12 cellular contexts compared by ENCODE assay signal in the genomic region with DNA sequence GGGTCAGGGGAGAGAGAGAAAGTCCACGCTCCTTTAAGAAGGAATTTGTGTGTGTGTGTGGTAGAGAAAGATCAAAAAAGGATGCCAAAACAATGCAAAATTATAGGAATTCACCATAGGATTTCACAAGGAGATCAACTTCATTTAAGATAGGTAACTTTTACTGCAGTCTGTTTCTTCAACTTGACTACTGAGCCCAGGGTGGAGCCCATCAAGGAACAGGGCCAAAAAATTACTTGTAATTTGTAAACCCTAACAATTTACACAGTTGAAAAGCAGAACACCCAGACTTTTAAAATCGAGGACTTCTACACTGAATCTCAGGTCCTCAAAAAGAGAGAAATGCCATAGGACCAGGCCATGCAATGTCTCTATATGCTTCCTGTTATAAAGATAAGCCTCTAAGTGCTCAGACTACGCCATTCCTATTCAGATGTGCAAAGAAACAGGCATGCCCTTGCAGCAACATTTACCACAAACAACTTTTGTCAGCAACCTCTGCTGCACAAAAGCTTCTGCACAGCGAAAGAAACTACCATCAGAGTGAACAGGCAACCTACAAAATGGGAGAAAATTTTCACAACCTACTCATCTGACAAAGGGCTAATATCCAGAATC. TPM values are rescaled to one million over a fixed set of nuclear protein-coding genes. Genes with fewer than 3 reads are reported as not detected.
DNase-seq lines count a peak whose midpoint lies in the region; ATAC-seq and TF ChIP-seq lines count a peak whose summit lies in the region.
"Had no signal": no experiment of that assay in that cellular context is flagged by ENCODE, and none has a peak within 500 bp of the region (broad histone marks: within the 10 kb centered on the region; RNA-seq: fewer than 3 reads in every experiment).

No MANE protein-coding gene starts in this region.

- peak overlapping the region; percentile 97 for H3K27ac Mint-ChIP-seq in CD8-positive, alpha-beta T cell
- H3K27ac Mint-ChIP-seq in activated naive CD8-positive, alpha-beta T cell treated with anti-CD3 and anti-CD28 coated beads, Interleukin-2, amount 10 ng/mL, durations not matched to agents 7 days and 5 days: peak overlapping the region; percentile 96

- CTCF ChIA-PET in CD8-positive, alpha-beta T cell (lab: Charles Lee): no interaction called here

- no peaks in the 10 kb centered on the region for H3K27me3 Mint-ChIP-seq in CD8-positive, alpha-beta T cell (ENCODE audit: low read depth)
- no peaks in the 10 kb centered on the region for H3K27me3 Mint-ChIP-seq in activated naive CD8-positive, alpha-beta T cell treated with anti-CD3 and anti-CD28 coated beads, Interleukin-2, amount 10 ng/mL, durations not matched to agents 7 days and 5 days

- no peaks in the 10 kb centered on the region for H3K36me3 ChIP-seq in CD8-positive, alpha-beta T cell (ENCODE audit: insufficient read depth, low read length)
- H3K36me3 ChIP-seq in mucosa of descending colon (ENCODE audit: low read depth): no peaks in the 10 kb centered on the region
- H3K36me3 ChIP-seq: BLaER1 had no signal

- intact Hi-C loops in CD8-positive, alpha-beta T cell (cut with DNase I, micrococcal nuclease): no loop called here
- intact Hi-C loops in mucosa of descending colon (cut with DNase I, micrococcal nuclease): no loop called here

- H3K27me3 ChIP-seq in CD8-positive, alpha-beta T cell (ENCODE audit: insufficient read depth, low read length): no peaks in the 10 kb centered on the region
- H3K27me3 ChIP-seq: BLaER1 had no signal

- peaks cover 70% of the 10 kb centered on the region for H3K4me1 ChIP-seq in CD8-positive, alpha-beta T cell (ENCODE audit: insufficient read depth, low read length)
- H3K4me1 ChIP-seq in mucosa of descending colon (ENCODE audit: low read depth): no peaks in the 10 kb centered on the region
- H3K4me1 ChIP-seq: BLaER1 had no signal

- peaks cover 47% of the 10 kb centered on the region for H3K36me3 Mint-ChIP-seq in CD8-positive, alpha-beta T cell
- H3K36me3 Mint-ChIP-seq in activated naive CD8-positive, alpha-beta T cell treated with anti-CD3 and anti-CD28 coated beads, Interleukin-2, amount 10 ng/mL, durations not matched to agents 7 days and 5 days: peaks cover 68% of the 10 kb centered on the region

- H3K27ac ChIP-seq in CD8-positive, alpha-beta T cell (ENCODE audit: low read depth, low read length): peak overlapping the region; percentile 40
- H3K27ac ChIP-seq: BLaER1 had no signal

- H3K4me3 Mint-ChIP-seq in CD8-positive, alpha-beta T cell: peak overlapping the region; percentile 56
- peak overlapping the region; percentile 65 for H3K4me3 Mint-ChIP-seq in activated naive CD8-positive, alpha-beta T cell treated with anti-CD3 and anti-CD28 coated beads, Interleukin-2, amount 10 ng/mL, durations not matched to agents 7 days and 5 days

- no peak for TF ChIP-seq CTCF in CD8-positive, alpha-beta T cell (IDR thresholded peaks at IDR 0.05)
- TF ChIP-seq CTCF in mucosa of descending colon (IDR thresholded peaks at IDR 0.05): no peak

- peaks cover 33% of the 10 kb centered on the region for H3K9me3 Mint-ChIP-seq in CD8-positive, alpha-beta T cell
- H3K9me3 Mint-ChIP-seq in activated naive CD8-positive, alpha-beta T cell treated with anti-CD3 and anti-CD28 coated beads, Interleukin-2, amount 10 ng/mL, durations not matched to agents 7 days and 5 days: peaks cover 39% of the 10 kb centered on the region

- ATAC-seq in CD8-positive, alpha-beta T cell: peak; percentile 96
- peak; percentile 98 for ATAC-seq in activated naive CD8-positive, alpha-beta T cell treated with anti-CD3 and anti-CD28 coated beads, Interleukin-2, amount 10 ng/mL, durations not matched to agents 7 days and 5 days (ENCODE audit: low read depth)
- peak; percentile 80 for ATAC-seq in mucosa of descending colon

- POLR2A ChIA-PET in CD8-positive, alpha-beta T cell (lab: Charles Lee): interaction anchor here (0.7 kb wide), 1 partner anchor 15 kb away, joined by 3 read pairs; no protein-coding TSS in a partner anchor
- POLR2A ChIA-PET in activated naive CD8-positive, alpha-beta T cell treated with anti-CD3 and anti-CD28 coated beads, Interleukin-2, amount 10 ng/mL, durations not matched to agents 7 days and 5 days (lab: Charles Lee): no interaction called here

- peaks cover 3% of the 10 kb centered on the region for H3K9me3 ChIP-seq in CD8-positive, alpha-beta T cell (ENCODE audit: low read length)
- H3K9me3 ChIP-seq in mucosa of descending colon: peaks cover 19% of the 10 kb centered on the region

- H3K4me1 Mint-ChIP-seq in CD8-positive, alpha-beta T cell (ENCODE audit: low read depth): peaks cover 86% of the 10 kb centered on the region
- peaks cover 24% of the 10 kb centered on the region for H3K4me1 Mint-ChIP-seq in activated naive CD8-positive, alpha-beta T cell treated with anti-CD3 and anti-CD28 coated beads, Interleukin-2, amount 10 ng/mL, durations not matched to agents 7 days and 5 days

- H3K4me3 ChIP-seq in CD8-positive, alpha-beta T cell (ENCODE audit: low read depth, low read length): peak overlapping the region; percentile 13
- H3K4me3 ChIP-seq in mucosa of descending colon: no peak overlapping the region
- H3K4me3 ChIP-seq: BLaER1 had no signal

- DNase-seq in CD8-positive, alpha-beta T cell: peak in 1 of 7 experiments; percentile 52
- DNase-seq in KG1 (lab: John Stamatoyannopoulos, UW): peak; percentile 1
- DNase-seq in activated naive CD8-positive, alpha-beta T cell treated with anti-CD3 and anti-CD28 coated beads, Interleukin-2, amount 10 ng/mL, durations not matched to agents 7 days and 5 days: no peak
- no peak for DNase-seq in mucosa of descending colon
- DNase-seq in cerebellar nuclear complex (lab: John Stamatoyannopoulos, UW): no peak
- DNase-seq in DMS79 (lab: John Stamatoyannopoulos, UW): no peak
- DNase-seq in medulla oblongata (ENCODE audit: extremely low spot score): no peak
- DNase-seq: activated CD4-positive, alpha-beta T cell treated with anti-CD3 and anti-CD28 coated beads for 4 hours; HCEC 1CT; NCI-H2171 treated with DMSO at 0.1 percent for 48 hours; SK-N-SH had no signal

RNA-seq across cellular contexts. Expression of gene GIMAP4, which starts 10.6 kb away (rescaled TPM):
- total RNA-seq in CD8-positive, alpha-beta T cell: 10 to 100 TPM; 11.8 to 13.8 TPM
- total RNA-seq in activated naive CD8-positive, alpha-beta T cell treated with anti-CD3 and anti-CD28 coated beads, Interleukin-2, amount 10 ng/mL, durations not matched to agents 7 days and 5 days: 100 to 1,000 TPM; 285 to 288 TPM
- total RNA-seq in mucosa of descending colon: 10 to 100 TPM; 10.5 to 22.6 (median 18.1) TPM

RNA-seq across cellular contexts. Expression of gene GIMAP7, which starts 42.0 kb away (rescaled TPM):
- total RNA-seq in CD8-positive, alpha-beta T cell: 10 to 100 TPM; 21.2 to 29.7 TPM
- 100 to 1,000 TPM; 203 to 212 TPM for total RNA-seq in activated naive CD8-positive, alpha-beta T cell treated with anti-CD3 and anti-CD28 coated beads, Interleukin-2, amount 10 ng/mL, durations not matched to agents 7 days and 5 days
- total RNA-seq in mucosa of descending colon: 10 to 100 TPM in 1 of 3 donors, 1 to 10 TPM in 2; 6.7 to 11.5 (median 9.8) TPM

Comparison
In these comparisons a context has a peak if more than half of its experiments do, and no peak if none do; other contexts are left out.
1. RNA of gene GIMAP4, which starts 10.6 kb away (total RNA-seq): 285 to 288 TPM in activated naive CD8-positive, alpha-beta T cell treated with anti-CD3 and anti-CD28 coated beads, Interleukin-2, amount 10 ng/mL, durations not matched to agents 7 days and 5 days; 10.5 to 22.6 TPM in mucosa of descending colon and 11.8 to 13.8 TPM in CD8-positive, alpha-beta T cell; every median in the first group is over 10 times any median in the second.
2. RNA of gene GIMAP7, which starts 42.0 kb away (total RNA-seq): 203 to 212 TPM in activated naive CD8-positive, alpha-beta T cell treated with anti-CD3 and anti-CD28 coated beads, Interleukin-2, amount 10 ng/mL, durations not matched to agents 7 days and 5 days; 21.2 to 29.7 TPM in CD8-positive, alpha-beta T cell and 6.7 to 11.5 TPM in mucosa of descending colon; every median in the first group is over 4 times any median in the second.
3. Peak in every context shown above with its lines, with median percentiles within 50 percentile points of each other: ATAC-seq.